ENCODE assay signal across 8 cellular contexts in the genomic region with DNA sequence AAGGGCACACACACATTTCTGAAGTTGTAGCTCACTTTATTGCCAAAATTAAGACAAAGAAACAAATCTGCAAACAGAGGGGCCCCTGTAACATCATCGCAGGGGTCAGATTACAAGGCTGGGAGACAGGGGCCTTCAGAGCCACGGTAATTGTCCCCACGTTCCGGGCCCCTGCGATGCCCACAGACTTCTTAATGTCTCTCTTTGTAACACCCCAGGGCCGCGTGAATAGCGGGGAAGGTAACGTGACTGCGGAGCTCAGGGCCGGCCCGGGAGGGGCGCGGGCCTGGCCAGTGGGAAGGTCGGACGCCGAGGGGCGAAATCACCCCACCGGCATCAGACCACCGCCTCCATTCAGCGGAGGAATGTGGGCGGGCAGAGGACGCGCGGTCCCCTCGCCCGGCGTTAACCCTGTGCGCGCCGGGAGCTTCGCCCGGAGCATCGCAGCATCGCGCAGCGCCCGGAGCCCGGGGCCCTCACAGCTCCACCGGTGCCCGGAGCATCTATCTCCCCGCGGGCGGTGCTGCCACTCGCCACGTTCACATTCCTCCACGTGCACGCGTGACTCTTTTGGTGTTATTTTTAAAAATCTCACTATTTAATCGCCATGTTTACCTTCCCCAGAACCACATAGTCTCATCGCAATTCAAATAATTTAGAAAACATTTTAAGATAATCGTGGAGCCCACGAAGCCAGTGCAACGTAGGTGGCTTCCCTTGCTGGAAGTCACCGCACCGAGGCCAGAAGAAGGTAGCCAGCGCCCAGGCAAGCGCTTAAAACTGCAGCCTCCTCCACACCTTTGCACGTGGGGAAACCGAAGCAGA. TPM values are rescaled to one million over a fixed set of nuclear protein-coding genes. Genes with fewer than 3 reads are reported as not detected.
DNase-seq lines count a peak whose midpoint lies in the region; ATAC-seq and TF ChIP-seq lines count a peak whose summit lies in the region.

No MANE protein-coding gene starts in this region.

- no peak for TF ChIP-seq CTCF in lung (IDR thresholded peaks at IDR 0.05; ENCODE audit: control extremely low read depth, extremely low read depth)

- DNase-seq in ACHN (peak; percentile 34), H7 (peak; percentile 93), lung (ENCODE audit: low spot score) (no peak), inferior parietal cortex (ENCODE audit: extremely low spot score) (no peak), amniotic stem cell (lab: John Stamatoyannopoulos, UW) (no peak)
- DNase-seq in activated CD4-positive, alpha-beta T cell treated with anti-CD3 and anti-CD28 coated beads for 4 hours, result peak; percentile 16 to 25
- DNase-seq in effector CD4-positive, alpha-beta T cell, result peak; percentile 7
- DNase-seq in stimulated activated naive B cell treated with anti-CD40 and anti-IgM and Interleukin-4, amounts not matched to agents 10 μg/mL and 1 μg/mL and 100 μg/mL, for 72 hours, result peak; percentile 2

- peak overlapping the region; percentile 86 to 95 for H3K4me3 Mint-ChIP-seq in stimulated activated naive B cell treated with anti-CD40 and anti-IgM and Interleukin-4, amounts not matched to agents 10 μg/mL and 1 μg/mL and 100 μg/mL, for 72 hours

- no peaks in the 10 kb centered on the region for H3K9me3 Mint-ChIP-seq in stimulated activated naive B cell treated with anti-CD40 and anti-IgM and Interleukin-4, amounts not matched to agents 10 μg/mL and 1 μg/mL and 100 μg/mL, for 72 hours

- peaks cover 24 to 44% of the 10 kb centered on the region in 2 donors for H3K27me3 Mint-ChIP-seq in stimulated activated naive B cell treated with anti-CD40 and anti-IgM and Interleukin-4, amounts not matched to agents 10 μg/mL and 1 μg/mL and 100 μg/mL, for 72 hours

- peak; percentile 53 for ATAC-seq in lung (ENCODE audit: insufficient read depth, low FRiP score)
- peak; percentile 77 to 80 for ATAC-seq in stimulated activated naive B cell treated with anti-CD40 and anti-IgM and Interleukin-4, amounts not matched to agents 10 μg/mL and 1 μg/mL and 100 μg/mL, for 72 hours (replicated peaks)

- no peaks in the 10 kb centered on the region for H3K36me3 ChIP-seq in H7 (replicated peaks; ENCODE audit: control insufficient read depth, insufficient read depth, low read length)
- H3K36me3 ChIP-seq in lung (ENCODE audit: control insufficient read depth in 2 of 2, insufficient read depth in 2 of 2, low read length in 2 of 2), result no peaks in the 10 kb centered on the region

- H3K4me3 ChIP-seq in H7 (ENCODE audit: insufficient read depth, low read depth, low read length) (peak overlapping the region; percentile 18), lung (peak overlapping the region; percentile 32)

- H3K27ac ChIP-seq in lung (ENCODE audit: low read depth in 1 of 2, low read length in 1 of 2), result no peak overlapping the region

- 1% methylated on average over 60 of the region's 60 CpGs for WGBS in lung, 2 donors

- no peaks in the 10 kb centered on the region for H3K36me3 Mint-ChIP-seq in stimulated activated naive B cell treated with anti-CD40 and anti-IgM and Interleukin-4, amounts not matched to agents 10 μg/mL and 1 μg/mL and 100 μg/mL, for 72 hours

- peaks cover 2 to 12% of the 10 kb centered on the region in 2 donors for H3K4me1 Mint-ChIP-seq in stimulated activated naive B cell treated with anti-CD40 and anti-IgM and Interleukin-4, amounts not matched to agents 10 μg/mL and 1 μg/mL and 100 μg/mL, for 72 hours

- peaks cover 4 to 6% of the 10 kb centered on the region in 2 donors for H3K4me1 ChIP-seq in lung (ENCODE audit: control insufficient read depth in 2 of 2, insufficient read depth in 2 of 2, low read length in 2 of 2)

- H3K27me3 ChIP-seq in H7 (ENCODE audit: control insufficient read depth, insufficient read depth, low read length) (no peaks in the 10 kb centered on the region), lung (ENCODE audit: control insufficient read depth, insufficient read depth) (no peaks in the 10 kb centered on the region)

- in situ Hi-C loops in ACHN (cut with HindIII; ENCODE audit: low pct_ligation_motif_present, low pct_unique_long_range_greater_than_20kb, low sequenced_read_pairs), result no loop called here

- H3K9me3 ChIP-seq in lung (ENCODE audit: control insufficient read depth in 2 of 2, insufficient read depth in 1 of 2, low read length in 1 of 2), result no peaks in the 10 kb centered on the region

- H3K27ac Mint-ChIP-seq in stimulated activated naive B cell treated with anti-CD40 and anti-IgM and Interleukin-4, amounts not matched to agents 10 μg/mL and 1 μg/mL and 100 μg/mL, for 72 hours, result no peak overlapping the region

RNA-seq across cellular contexts. Expression of gene FGFBP3, which starts 22.0 kb away (rescaled TPM):
- total RNA-seq in H7 (2014; rRNA removed; shearing (Covaris generic)), result 10.1 and 10.5 TPM in 2 replicates
- total RNA-seq in lung, result 1 to 10 TPM in 1 of 2 donors, under 1 TPM in 1; 0.88 to 2.3 TPM
- polyA plus RNA-seq in lung, result 1 to 10 TPM in 1 of 2 donors, under 1 TPM in 1; 0.81 to 1.6 TPM

RNA-seq across cellular contexts. Expression of gene BTAF1, which starts 36.3 kb away (rescaled TPM):
- total RNA-seq in H7 (2014; rRNA removed; shearing (Covaris generic)), result 23.8 and 46.5 TPM in 2 replicates
- total RNA-seq in lung, result 10 to 100 TPM; 29.2 to 80.0 TPM
- 10 to 100 TPM in 1 of 2 donors, 1 to 10 TPM in 1; 8.5 to 11.1 TPM for polyA plus RNA-seq in lung

Comparison
In these comparisons a context has a peak if more than half of its experiments do, and no peak if none do; other contexts are left out.
1. DNase-seq: peak in ACHN (single experiment), H7 (single experiment), activated CD4-positive, alpha-beta T cell treated with anti-CD3 and anti-CD28 coated beads for 4 hours (2 of 2), effector CD4-positive, alpha-beta T cell (single experiment) and stimulated activated naive B cell treated with anti-CD40 and anti-IgM and Interleukin-4, amounts not matched to agents 10 μg/mL and 1 μg/mL and 100 μg/mL, for 72 hours (single experiment); none in lung (single experiment), inferior parietal cortex (single experiment) and amniotic stem cell (single experiment).